Comparison of ENCODE assay signal across 8 cellular contexts in genomic region chr7:127885843-127886242, GRCh38.
DNase-seq lines count a peak whose midpoint lies in the region; ATAC-seq, FAIRE-seq and TF ChIP-seq lines count a peak whose summit lies in the region.

No MANE protein-coding gene starts in this region.

- DNase-seq in GM04504 (ENCODE audit: low read depth) (peak; percentile 52), RPMI7951 (ENCODE audit: low read depth) (peak; percentile 79), fibroblast of pulmonary artery (ENCODE audit: low read depth) (peak; percentile 73), progenitor cell of endocrine pancreas (ENCODE audit: low spot score, unreplicated experiment) (no peak), NCI-H510A (lab: John Stamatoyannopoulos, UW) (no peak), RWPE1 (ENCODE audit: low spot score) (no peak), GM12891 (ENCODE audit: insufficient read length, low spot score) (no peak)

- TF ChIP-seq CTCF in fibroblast of pulmonary artery (IDR thresholded peaks at IDR 0.05; ENCODE audit: low read length, missing control alignments), result no peak
- TF ChIP-seq CTCF in progenitor cell of endocrine pancreas (IDR thresholded peaks at IDR 0.05; ENCODE audit: unreplicated experiment), result no peak
- no peak for TF ChIP-seq CTCF in RWPE1 (conservative IDR thresholded peaks at IDR 0.05; ENCODE audit: low read depth)

- ATAC-seq in HG03039 (IDR thresholded peaks at IDR 0.05; ENCODE audit: unreplicated experiment), result no peak

- H3K4me3 ChIP-seq in fibroblast of pulmonary artery (replicated peaks; ENCODE audit: low read depth, low read length), result no peak overlapping the region

- no peak overlapping the region for H3K27ac ChIP-seq in RWPE1

- POLR2A ChIA-PET in RWPE1 (lab: Yijun Ruan, JAX; ENCODE audit: low non-redundant PET), result no interaction called here

- no peak for FAIRE-seq in GM12891 (lab: Jason Lieb, UNC)

- no peak for TF ChIP-seq POLR2A in GM12891 (IDR thresholded peaks at IDR 0.05; ENCODE audit: low read depth, low read length)

- no peaks in the 10 kb centered on the region for H3K27me3 Mint-ChIP-seq in progenitor cell of endocrine pancreas

- peaks cover 11% of the 10 kb centered on the region for H3K36me3 Mint-ChIP-seq in progenitor cell of endocrine pancreas (ENCODE audit: insufficient read depth)

- H3K4me1 Mint-ChIP-seq in progenitor cell of endocrine pancreas (ENCODE audit: low read depth), result peaks cover 18% of the 10 kb centered on the region

- H3K9me3 Mint-ChIP-seq in progenitor cell of endocrine pancreas (ENCODE audit: low read depth), result no peaks in the 10 kb centered on the region

- CTCF ChIA-PET in RWPE1 (lab: Yijun Ruan, JAX), result no interaction called here

- H3K27ac Mint-ChIP-seq in progenitor cell of endocrine pancreas, result peak overlapping the region; percentile 86

- H3K4me3 Mint-ChIP-seq in progenitor cell of endocrine pancreas (ENCODE audit: low read depth), result no peak overlapping the region

TF ChIP-seq in GM12891, 5 proteins besides CTCF, POLR2A, EP300 and RAD21:
- TF ChIP-seq SPI1 (IDR thresholded peaks at IDR 0.05; ENCODE audit: low read depth, low read length) (no peak), PAX5 (IDR thresholded peaks at IDR 0.05; ENCODE audit: insufficient read depth, low read length, severe bottlenecking) (no peak), POLR2AphosphoS5 (IDR thresholded peaks at IDR 0.05; ENCODE audit: low read depth, low read length) (no peak)

Comparison
In these comparisons a context has a peak if more than half of its experiments do, and no peak if none do; other contexts are left out.
1. DNase-seq: peak in GM04504 (single experiment), RPMI7951 (single experiment) and fibroblast of pulmonary artery (single experiment); none in progenitor cell of endocrine pancreas (single experiment), NCI-H510A (single experiment), RWPE1 (single experiment) and GM12891 (single experiment).